Comparison of ENCODE assay signal across 8 cellular contexts in genomic region chr1:200302192-200302892, GRCh38.
DNase-seq lines count a peak whose midpoint lies in the region; ATAC-seq, FAIRE-seq and TF ChIP-seq lines count a peak whose summit lies in the region.

No MANE protein-coding gene starts in this region.

- intact Hi-C loops in HepG2 (cut with micrococcal nuclease; ENCODE audit: unreplicated experiment): loop anchor here (5.0 to 10.0 kb wide), 2 partner anchors 110 to 168 kb away; partner anchors contain the start of gene ZNF281

- no peaks in the 10 kb centered on the region for H4K20me1 ChIP-seq in HepG2 (ENCODE audit: insufficient read depth, low read length)

- H2AFZ ChIP-seq in HepG2 (ENCODE audit: low read length): peak overlapping the region; percentile 83

- peak overlapping the region; percentile 64 for H3K4me3 ChIP-seq in choroid plexus epithelial cell (ENCODE audit: low read depth, low read length)
- H3K4me3 ChIP-seq in HepG2 (replicated peaks in 1 of 3; ENCODE audit: insufficient read depth in 1 of 3, low read depth in 2 of 3, low read length in 3 of 3): peak overlapping the region; percentile 53 to 73 (median 67)

- H3K4me2 ChIP-seq in HepG2 (ENCODE audit: low read depth, low read length): peak overlapping the region; percentile 89

- DNase-seq in EH (ENCODE audit: low read depth) (peak; percentile 57), KBM-7 (peak; percentile 73), choroid plexus epithelial cell (ENCODE audit: low read depth) (peak; percentile 48), HepG2 (ENCODE audit: low spot score) (no peak), NK-92 (lab: John Stamatoyannopoulos, UW; ENCODE audit: unreplicated experiment) (no peak)
- DNase-seq in activated CD4-positive, alpha-beta T cell treated with anti-CD3 and anti-CD28 coated beads for 24 hours (ENCODE audit: low read depth in 2 of 2): peak; percentile 13 to 33
- DNase-seq in stimulated activated CD4-positive, alpha-beta T cell treated with anti-CD3 and anti-CD28 coated beads, Interleukin-4, amount 100 ng/mL, for 24 hours: peak; percentile 59

- WGBS in HepG2 (ENCODE audit: low lambda C conversion rate): 3% methylated on average over 10 of the region's 36 CpGs

- TF ChIP-seq EP300 in HepG2 (IDR thresholded peaks at IDR 0.05; ENCODE audit: low read depth in 2 of 2, low read length in 2 of 2) (no peak), HepG2 (CRISPR knock-in tag; IDR thresholded peaks at IDR 0.05; ENCODE audit: borderline replicate concordance) (no peak)

- ATAC-seq in GM21526 (IDR thresholded peaks at IDR 0.05; ENCODE audit: low FRiP score, unreplicated experiment) (peak; percentile 66), HepG2 (peak; percentile 84)

- peaks cover 39% of the 10 kb centered on the region for H3K4me1 ChIP-seq in HepG2 (ENCODE audit: insufficient read depth, low read length)

- no peak overlapping the region for H3K27ac ChIP-seq in HepG2 (ENCODE audit: extremely low read length, insufficient read depth, low read length)

- no peaks in the 10 kb centered on the region for H3K79me2 ChIP-seq in HepG2 (ENCODE audit: insufficient read depth, low read length)

- FAIRE-seq in HepG2 (lab: Jason Lieb, UNC): no peak

- H3K27me3 ChIP-seq in HepG2 (ENCODE audit: control insufficient read depth in 1 of 2, insufficient read depth in 2 of 2, low read length in 2 of 2): peaks cover 0 to 14% of the 10 kb centered on the region in 2 experiments; a peak in 2 of 5 replicates

- no TSS peak for BruUV-seq in HepG2 (replicated peaks; lab: Mats Ljungman, UMichigan)

- CTCF ChIA-PET in HepG2 (lab: Yijun Ruan, JAX; ENCODE audit: low intra/inter-chr PET ratio, low total read pairs): no interaction called here

- POLR2A ChIA-PET in HepG2 (lab: Yijun Ruan, JAX): interaction anchor here (0.9 to 2.2 kb wide), 4 partner anchors 10 to 71 kb away, joined by 4 to 7 read pairs (median 5); no protein-coding TSS in a partner anchor

- peak; percentile 34; the same call in 1 of the 2 replicates for TF ChIP-seq RAD21 in HepG2 (CRISPR knock-in tag; IDR thresholded peaks at IDR 0.05)

- no peak for TF ChIP-seq POLR2A in HepG2 (IDR thresholded peaks at IDR 0.05; ENCODE audit: insufficient read depth in 1 of 2, low read depth in 2 of 2, low read length in 2 of 2)

- in situ Hi-C loops in KBM-7 (cut with MboI; ENCODE audit: low pct_unique_long_range_greater_than_20kb, low sequenced_read_pairs) (no loop called here), HepG2 (cut with HindIII; ENCODE audit: extremely low pct_ligation_motif_present, low pct_unique_long_range_greater_than_20kb) (no loop called here)

- TF ChIP-seq CTCF in choroid plexus epithelial cell (conservative IDR thresholded peaks at IDR 0.05; ENCODE audit: low read depth, low read length) (peak; percentile 23), HepG2 (CRISPR knock-in tag; IDR thresholded peaks at IDR 0.05) (peak; percentile 23; the same call in 1 of the 2 replicates)

- no peaks in the 10 kb centered on the region for H3K9me3 ChIP-seq in HepG2 (ENCODE audit: low read length)

- no peaks in the 10 kb centered on the region for H3K36me3 ChIP-seq in HepG2 (replicated peaks in 1 of 2; ENCODE audit: control insufficient read depth in 1 of 2, insufficient read depth in 2 of 2, low read length in 2 of 2)

- peak overlapping the region; percentile 29; the same call in 1 of the 2 replicates for H3K9ac ChIP-seq in HepG2 (ENCODE audit: insufficient read depth, low read depth, low read length)

TF ChIP-seq in HepG2, 621 proteins besides CTCF, POLR2A, EP300 and RAD21 (continues in another document):
- TF ChIP-seq HMGXB4 (CRISPR knock-in tag; IDR thresholded peaks at IDR 0.05; ENCODE audit: borderline replicate concordance in 1 of 2, low read depth in 1 of 2): peak in 1 of 2 experiments; percentile 51; a peak in 2 of 4 replicates
- peak; percentile 52; the same call in 1 of the 2 replicates for TF ChIP-seq UBTF (CRISPR knock-in tag; IDR thresholded peaks at IDR 0.05)
- peak; percentile 42 for TF ChIP-seq ASH2L (IDR thresholded peaks at IDR 0.05; ENCODE audit: insufficient read length, low read depth, low read length)
- no peak for TF ChIP-seq ZBTB25 (CRISPR knock-in tag; IDR thresholded peaks at IDR 0.05)
- no peak for TF ChIP-seq RORA (CRISPR knock-in tag; IDR thresholded peaks at IDR 0.05)
- TF ChIP-seq STAG1 (CRISPR knock-in tag; IDR thresholded peaks at IDR 0.05): peak; percentile 4; the same call in 1 of the 2 replicates
- no peak for TF ChIP-seq ATF7 (IDR thresholded peaks at IDR 0.05)
- TF ChIP-seq ATF7 (CRISPR knock-in tag; IDR thresholded peaks at IDR 0.05): no peak
- TF ChIP-seq ZNF598 (CRISPR knock-in tag; IDR thresholded peaks at IDR 0.05; ENCODE audit: borderline replicate concordance): peak; percentile 62; the same call in 1 of the 2 replicates
- 0 out of 2 replicates have a peak, but pooled peaks have one; percentile 19 for TF ChIP-seq SALL1 (CRISPR knock-in tag; IDR thresholded peaks at IDR 0.05)
- TF ChIP-seq ZNF382 (CRISPR knock-in tag; IDR thresholded peaks at IDR 0.05; ENCODE audit: borderline replicate concordance): no peak
- TF ChIP-seq, protein P1, sequence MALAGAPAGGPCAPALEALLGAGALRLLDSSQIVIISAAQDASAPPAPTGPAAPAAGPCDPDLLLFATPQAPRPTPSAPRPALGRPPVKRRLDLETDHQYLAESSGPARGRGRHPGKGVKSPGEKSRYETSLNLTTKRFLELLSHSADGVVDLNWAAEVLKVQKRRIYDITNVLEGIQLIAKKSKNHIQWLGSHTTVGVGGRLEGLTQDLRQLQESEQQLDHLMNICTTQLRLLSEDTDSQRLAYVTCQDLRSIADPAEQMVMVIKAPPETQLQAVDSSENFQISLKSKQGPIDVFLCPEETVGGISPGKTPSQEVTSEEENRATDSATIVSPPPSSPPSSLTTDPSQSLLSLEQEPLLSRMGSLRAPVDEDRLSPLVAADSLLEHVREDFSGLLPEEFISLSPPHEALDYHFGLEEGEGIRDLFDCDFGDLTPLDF (CRISPR knock-in tag; IDR thresholded peaks at IDR 0.05): no peak
- peak; percentile 41 for TF ChIP-seq PHF8 (CRISPR knock-in tag; IDR thresholded peaks at IDR 0.05)
- peak; percentile 34 for TF ChIP-seq HNRNPLL (IDR thresholded peaks at IDR 0.05; ENCODE audit: low read depth, low read length, poor library complexity, severe bottlenecking)
- no peak for TF ChIP-seq ZNF629 (CRISPR knock-in tag; conservative IDR thresholded peaks at IDR 0.05)
- TF ChIP-seq, protein P2, sequence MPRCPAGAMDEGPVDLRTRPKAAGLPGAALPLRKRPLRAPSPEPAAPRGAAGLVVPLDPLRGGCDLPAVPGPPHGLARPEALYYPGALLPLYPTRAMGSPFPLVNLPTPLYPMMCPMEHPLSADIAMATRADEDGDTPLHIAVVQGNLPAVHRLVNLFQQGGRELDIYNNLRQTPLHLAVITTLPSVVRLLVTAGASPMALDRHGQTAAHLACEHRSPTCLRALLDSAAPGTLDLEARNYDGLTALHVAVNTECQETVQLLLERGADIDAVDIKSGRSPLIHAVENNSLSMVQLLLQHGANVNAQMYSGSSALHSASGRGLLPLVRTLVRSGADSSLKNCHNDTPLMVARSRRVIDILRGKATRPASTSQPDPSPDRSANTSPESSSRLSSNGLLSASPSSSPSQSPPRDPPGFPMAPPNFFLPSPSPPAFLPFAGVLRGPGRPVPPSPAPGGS (CRISPR knock-in tag; IDR thresholded peaks at IDR 0.05): 0 out of 2 replicates have a peak, but pooled peaks have one; percentile 30
- TF ChIP-seq ZNF33A (CRISPR knock-in tag; IDR thresholded peaks at IDR 0.05; ENCODE audit: borderline replicate concordance): 0 out of 2 replicates have a peak, but pooled peaks have one; percentile 31
- no peak for TF ChIP-seq TAF1 (CRISPR knock-in tag; IDR thresholded peaks at IDR 0.05)

Comparison
In these comparisons a context has a peak if more than half of its experiments do, and no peak if none do; other contexts are left out.
1. DNase-seq: peak in EH (single experiment), KBM-7 (single experiment), activated CD4-positive, alpha-beta T cell treated with anti-CD3 and anti-CD28 coated beads for 24 hours (2 of 2), choroid plexus epithelial cell (single experiment) and stimulated activated CD4-positive, alpha-beta T cell treated with anti-CD3 and anti-CD28 coated beads, Interleukin-4, amount 100 ng/mL, for 24 hours (single experiment); none in HepG2 (single experiment) and NK-92 (single experiment).